In the genomic region with DNA sequence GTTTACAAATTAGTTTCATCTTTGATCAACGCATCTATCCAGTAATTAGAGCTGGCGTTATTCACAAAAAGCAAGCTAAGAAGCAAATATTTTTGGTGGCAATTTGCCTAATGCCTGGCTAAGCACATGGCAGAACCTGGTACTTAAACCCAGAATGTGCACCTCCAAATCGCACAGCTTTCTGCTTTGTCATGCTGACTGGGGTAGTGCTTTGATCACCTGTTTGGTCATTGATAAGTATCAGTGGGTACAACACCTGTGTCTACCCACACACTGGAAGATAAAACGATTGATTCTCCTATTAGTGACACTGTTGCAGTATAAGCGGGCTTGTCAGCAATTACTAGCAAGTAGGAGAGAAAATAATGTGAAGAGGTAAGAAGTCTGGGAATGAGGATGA, we compare ENCODE assay signal across 1 cellular context.
TF ChIP-seq lines count a peak whose summit lies in the region.

No MANE protein-coding gene starts in this region.

TF ChIP-seq in K562, 482 proteins besides CTCF, POLR2A, EP300 and RAD21 (continued from another document and continues in another):
- TF ChIP-seq MGA (IDR thresholded peaks at IDR 0.05) (0 out of 2 replicates have a peak, but pooled peaks have one; percentile 23), BRF1 (IDR thresholded peaks at IDR 0.05; ENCODE audit: borderline replicate concordance, extremely low read depth, insufficient read length) (no peak), TAL1 (IDR thresholded peaks at IDR 0.05) (no peak; the same call in 1 of the 2 replicates), ZEB2 (IDR thresholded peaks at IDR 0.05) (peak; percentile 87), NR3C1 (CRISPR knock-in tag; IDR thresholded peaks at IDR 0.05) (no peak), ZNF316 (IDR thresholded peaks at IDR 0.05) (peak; percentile 86), ZNF121 (CRISPR knock-in tag; conservative IDR thresholded peaks at IDR 0.05) (no peak), HCFC1 (IDR thresholded peaks at IDR 0.05; ENCODE audit: low read depth, low read length) (no peak), CAMTA2 (CRISPR knock-in tag; conservative IDR thresholded peaks at IDR 0.05) (no peak), ATF7 (IDR thresholded peaks at IDR 0.05) (no peak), ADNP (tag; IDR thresholded peaks at IDR 0.05) (no peak), CBX2 (IDR thresholded peaks at IDR 0.05; ENCODE audit: insufficient read depth, low read length, poor library complexity, severe bottlenecking) (no peak), DPF2 (IDR thresholded peaks at IDR 0.05) (peak; percentile 68), ERF (CRISPR knock-in tag; IDR thresholded peaks at IDR 0.05) (no peak), REST (CRISPR knock-in tag; IDR thresholded peaks at IDR 0.05; ENCODE audit: low read depth) (no peak), E2F5 (CRISPR knock-in tag; IDR thresholded peaks at IDR 0.05) (no peak), SAFB (IDR thresholded peaks at IDR 0.05; ENCODE audit: borderline replicate concordance, low read depth, low read length) (no peak), C11orf30 (IDR thresholded peaks at IDR 0.05; ENCODE audit: low read depth) (peak; percentile 83), CEBPZ (IDR thresholded peaks at IDR 0.05; ENCODE audit: borderline replicate concordance, low read depth, low read length) (no peak), GATA2 (CRISPR knock-in tag; IDR thresholded peaks at IDR 0.05) (0 out of 2 replicates have a peak, but pooled peaks have one; percentile 13), TEAD2 (tag; IDR thresholded peaks at IDR 0.05) (no peak), NR1H2 (CRISPR knock-in tag; IDR thresholded peaks at IDR 0.05) (no peak), RHOXF2B (CRISPR knock-in tag; conservative IDR thresholded peaks at IDR 0.05) (no peak), CXXC5 (CRISPR knock-in tag; IDR thresholded peaks at IDR 0.05) (no peak), ELF2 (CRISPR knock-in tag; IDR thresholded peaks at IDR 0.05) (no peak)
- TF ChIP-seq, protein P1, sequence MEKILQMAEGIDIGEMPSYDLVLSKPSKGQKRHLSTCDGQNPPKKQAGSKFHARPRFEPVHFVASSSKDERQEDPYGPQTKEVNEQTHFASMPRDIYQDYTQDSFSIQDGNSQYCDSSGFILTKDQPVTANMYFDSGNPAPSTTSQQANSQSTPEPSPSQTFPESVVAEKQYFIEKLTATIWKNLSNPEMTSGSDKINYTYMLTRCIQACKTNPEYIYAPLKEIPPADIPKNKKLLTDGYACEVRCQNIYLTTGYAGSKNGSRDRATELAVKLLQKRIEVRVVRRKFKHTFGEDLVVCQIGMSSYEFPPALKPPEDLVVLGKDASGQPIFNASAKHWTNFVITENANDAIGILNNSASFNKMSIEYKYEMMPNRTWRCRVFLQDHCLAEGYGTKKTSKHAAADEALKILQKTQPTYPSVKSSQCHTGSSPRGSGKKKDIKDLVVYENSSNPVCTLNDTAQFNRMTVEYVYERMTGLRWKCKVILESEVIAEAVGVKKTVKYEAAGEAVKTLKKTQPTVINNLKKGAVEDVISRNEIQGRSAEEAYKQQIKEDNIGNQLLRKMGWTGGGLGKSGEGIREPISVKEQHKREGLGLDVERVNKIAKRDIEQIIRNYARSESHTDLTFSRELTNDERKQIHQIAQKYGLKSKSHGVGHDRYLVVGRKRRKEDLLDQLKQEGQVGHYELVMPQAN (IDR thresholded peaks at IDR 0.05; ENCODE audit: borderline replicate concordance) = no peak
- TF ChIP-seq, protein P2, sequence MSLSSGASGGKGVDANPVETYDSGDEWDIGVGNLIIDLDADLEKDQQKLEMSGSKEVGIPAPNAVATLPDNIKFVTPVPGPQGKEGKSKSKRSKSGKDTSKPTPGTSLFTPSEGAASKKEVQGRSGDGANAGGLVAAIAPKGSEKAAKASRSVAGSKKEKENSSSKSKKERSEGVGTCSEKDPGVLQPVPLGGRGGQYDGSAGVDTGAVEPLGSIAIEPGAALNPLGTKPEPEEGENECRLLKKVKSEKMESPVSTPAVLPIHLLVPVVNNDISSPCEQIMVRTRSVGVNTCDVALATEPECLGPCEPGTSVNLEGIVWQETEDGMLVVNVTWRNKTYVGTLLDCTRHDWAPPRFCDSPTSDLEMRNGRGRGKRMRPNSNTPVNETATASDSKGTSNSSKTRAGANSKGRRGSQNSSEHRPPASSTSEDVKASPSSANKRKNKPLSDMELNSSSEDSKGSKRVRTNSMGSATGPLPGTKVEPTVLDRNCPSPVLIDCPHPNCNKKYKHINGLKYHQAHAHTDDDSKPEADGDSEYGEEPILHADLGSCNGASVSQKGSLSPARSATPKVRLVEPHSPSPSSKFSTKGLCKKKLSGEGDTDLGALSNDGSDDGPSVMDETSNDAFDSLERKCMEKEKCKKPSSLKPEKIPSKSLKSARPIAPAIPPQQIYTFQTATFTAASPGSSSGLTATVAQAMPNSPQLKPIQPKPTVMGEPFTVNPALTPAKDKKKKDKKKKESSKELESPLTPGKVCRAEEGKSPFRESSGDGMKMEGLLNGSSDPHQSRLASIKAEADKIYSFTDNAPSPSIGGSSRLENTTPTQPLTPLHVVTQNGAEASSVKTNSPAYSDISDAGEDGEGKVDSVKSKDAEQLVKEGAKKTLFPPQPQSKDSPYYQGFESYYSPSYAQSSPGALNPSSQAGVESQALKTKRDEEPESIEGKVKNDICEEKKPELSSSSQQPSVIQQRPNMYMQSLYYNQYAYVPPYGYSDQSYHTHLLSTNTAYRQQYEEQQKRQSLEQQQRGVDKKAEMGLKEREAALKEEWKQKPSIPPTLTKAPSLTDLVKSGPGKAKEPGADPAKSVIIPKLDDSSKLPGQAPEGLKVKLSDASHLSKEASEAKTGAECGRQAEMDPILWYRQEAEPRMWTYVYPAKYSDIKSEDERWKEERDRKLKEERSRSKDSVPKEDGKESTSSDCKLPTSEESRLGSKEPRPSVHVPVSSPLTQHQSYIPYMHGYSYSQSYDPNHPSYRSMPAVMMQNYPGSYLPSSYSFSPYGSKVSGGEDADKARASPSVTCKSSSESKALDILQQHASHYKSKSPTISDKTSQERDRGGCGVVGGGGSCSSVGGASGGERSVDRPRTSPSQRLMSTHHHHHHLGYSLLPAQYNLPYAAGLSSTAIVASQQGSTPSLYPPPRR (CRISPR knock-in tag; IDR thresholded peaks at IDR 0.05; ENCODE audit: borderline replicate concordance) = no peak
